In genomic region chr11:64765291-64765803, GRCh38 we compare ENCODE assay signal across 9 cellular contexts. TPM values are rescaled to one million over a fixed set of nuclear protein-coding genes. Genes with fewer than 3 reads are reported as not detected.
A peak's percentile ranks its signal among the peaks of the same experiment; 100 is the strongest.
DNase-seq lines count a peak whose midpoint lies in the region; ATAC-seq and TF ChIP-seq lines count a peak whose summit lies in the region.
"Had no signal": no experiment of that assay in that cellular context is flagged by ENCODE, and none has a peak within 500 bp of the region (broad histone marks: within the 10 kb centered on the region; RNA-seq: fewer than 3 reads in every experiment).

No MANE protein-coding gene starts in this region.

- no peak for ATAC-seq in GM19324 (IDR thresholded peaks at IDR 0.05; ENCODE audit: low FRiP score, unreplicated experiment)
- no peak for ATAC-seq in GM21367 (IDR thresholded peaks at IDR 0.05; ENCODE audit: unreplicated experiment)

- H3K27me3 ChIP-seq in Caco-2 (replicated peaks; ENCODE audit: control insufficient read depth, insufficient read depth, low read length): no peaks in the 10 kb centered on the region

- BruUV-seq in Caco-2 (replicated peaks; lab: Mats Ljungman, UMichigan): no TSS peak

- no peaks in the 10 kb centered on the region for H3K4me1 ChIP-seq in Caco-2

- POLR2A ChIA-PET in Caco-2 (lab: Charles Lee): interaction anchor here (0.9 kb wide), 1 partner anchor 13 kb away, joined by 3 read pairs; no protein-coding TSS in a partner anchor

- DNase-seq in Caco-2 (peak; percentile 43 to 48), chondrocyte (ENCODE audit: low spot score) (peak; percentile 64), nephron progenitor cell (peak; percentile 33), NCI-H2196 treated with DMSO at 0.1 percent for 48 hours (lab: John Stamatoyannopoulos, UW; ENCODE audit: unreplicated experiment) (no peak)
- DNase-seq: activated CD4-positive, alpha-beta T cell treated with anti-CD3 and anti-CD28 coated beads for 1 hour; NCI-H1694 had no signal

- H3K27me3 Mint-ChIP-seq in Caco-2 (ENCODE audit: insufficient read depth, unreplicated experiment): no peaks in the 10 kb centered on the region
- H3K27me3 Mint-ChIP-seq in IgD-negative memory B cell: peaks cover 3% of the 10 kb centered on the region
- H3K27me3 Mint-ChIP-seq in chondrocyte (ENCODE audit: low read depth): no peaks in the 10 kb centered on the region
- peaks cover 3% of the 10 kb centered on the region for H3K27me3 Mint-ChIP-seq in nephron progenitor cell (ENCODE audit: low read depth, poor library complexity)

- H3K4me3 Mint-ChIP-seq in Caco-2 (ENCODE audit: unreplicated experiment) (no peak overlapping the region), IgD-negative memory B cell (peak overlapping the region in 3 of 4 donors; percentile 89 to 93 (median 90)), chondrocyte (ENCODE audit: unreplicated experiment) (no peak overlapping the region), nephron progenitor cell (peak overlapping the region; percentile 44)

- intact Hi-C loops in Caco-2 (cut with micrococcal nuclease; ENCODE audit: unreplicated experiment): no loop called here

- H3K9me3 Mint-ChIP-seq in Caco-2 (ENCODE audit: unreplicated experiment) (no peaks in the 10 kb centered on the region), IgD-negative memory B cell (no peaks in the 10 kb centered on the region), chondrocyte (ENCODE audit: low read depth) (no peaks in the 10 kb centered on the region), nephron progenitor cell (no peaks in the 10 kb centered on the region)

- H3K36me3 ChIP-seq in Caco-2 (ENCODE audit: control insufficient read depth, insufficient read depth, low read length): peaks cover 32% of the 10 kb centered on the region

- H3K36me3 Mint-ChIP-seq in Caco-2 (ENCODE audit: insufficient read depth, unreplicated experiment): peaks cover 100% of the 10 kb centered on the region
- peaks cover 17% of the 10 kb centered on the region for H3K36me3 Mint-ChIP-seq in IgD-negative memory B cell
- H3K36me3 Mint-ChIP-seq in chondrocyte (ENCODE audit: low read depth): peaks cover 55% of the 10 kb centered on the region
- H3K36me3 Mint-ChIP-seq in nephron progenitor cell (ENCODE audit: low read depth): peaks cover 62% of the 10 kb centered on the region

- H3K27ac Mint-ChIP-seq in Caco-2 (ENCODE audit: unreplicated experiment): peak overlapping the region; percentile 19
- H3K27ac Mint-ChIP-seq in IgD-negative memory B cell: peak overlapping the region; percentile 95 to 99 (median 96)
- peak overlapping the region; percentile 36 for H3K27ac Mint-ChIP-seq in chondrocyte (ENCODE audit: unreplicated experiment)
- peak overlapping the region; percentile 64 for H3K27ac Mint-ChIP-seq in nephron progenitor cell

- CTCF ChIA-PET in Caco-2 (lab: Charles Lee): no interaction called here

- H3K4me1 Mint-ChIP-seq in Caco-2 (ENCODE audit: low read depth, unreplicated experiment) (no peaks in the 10 kb centered on the region), IgD-negative memory B cell (peaks cover 45 to 58% (median 50%) of the 10 kb centered on the region in 3 donors), chondrocyte (ENCODE audit: low read depth) (peaks cover 31% of the 10 kb centered on the region), nephron progenitor cell (peaks cover 89% of the 10 kb centered on the region)

- no peak overlapping the region for H3K4me3 ChIP-seq in Caco-2 (ENCODE audit: low read depth, low read length)

- TF ChIP-seq CTCF in Caco-2 (IDR thresholded peaks at IDR 0.05; ENCODE audit: insufficient read depth in 1 of 2, low read depth in 1 of 2, low read length in 1 of 2, severe bottlenecking in 1 of 2, unreplicated experiment in 1 of 2) (peak in 1 of 2 experiments; percentile 48), chondrocyte (IDR thresholded peaks at IDR 0.05) (peak; percentile 44), nephron progenitor cell (IDR thresholded peaks at IDR 0.05) (peak; percentile 23)

- no peaks in the 10 kb centered on the region for H3K9me3 ChIP-seq in Caco-2

RNA-seq across cellular contexts. Expression of gene PYGM, which starts 5.6 kb away (rescaled TPM):
- 0.51 and 1.4 TPM in 2 replicates for total RNA-seq in Caco-2 (2022)
- polyA plus RNA-seq in IgD-negative memory B cell: 2.0 TPM
- total RNA-seq in chondrocyte: 0.65 to 1.6 TPM (median 1.2 TPM) in 3 replicates

RNA-seq across cellular contexts. Expression of gene SF1, which starts 13.0 kb away (rescaled TPM):
- total RNA-seq in Caco-2 (2022) (359 and 386 TPM in 2 replicates), chondrocyte (183 to 198 TPM (median 190 TPM) in 3 replicates)
- polyA plus RNA-seq in IgD-negative memory B cell: 170 TPM

RNA-seq across cellular contexts. Expression of gene RASGRP2, which starts 21.4 kb away (rescaled TPM):
- total RNA-seq in Caco-2 (2022) (4.0 and 4.1 TPM in 2 replicates), chondrocyte (4.7 to 11.4 TPM (median 10.1 TPM) in 3 replicates)
- polyA plus RNA-seq in IgD-negative memory B cell: 350 TPM

RNA-seq across cellular contexts. Expression of gene MAP4K2, which starts 37.7 kb away (rescaled TPM):
- 16.8 and 21.4 TPM in 2 replicates for total RNA-seq in Caco-2 (2022)
- 68.1 TPM for polyA plus RNA-seq in IgD-negative memory B cell
- 11.3 to 17.8 TPM (median 13.4 TPM) in 3 replicates for total RNA-seq in chondrocyte

RNA-seq across cellular contexts. Expression of gene NRXN2, which starts 42.4 kb away (rescaled TPM):
- total RNA-seq in Caco-2 (2022) (6.5 and 7.6 TPM in 2 replicates), chondrocyte (1.1 to 3.0 TPM (median 1.8 TPM) in 3 replicates)
- not detected for polyA plus RNA-seq in IgD-negative memory B cell

Comparison
In these comparisons a context has a peak if more than half of its experiments do, and no peak if none do; other contexts are left out.
1. H3K27ac Mint-ChIP-seq: peak in every context shown above with its lines; median percentile 96 in IgD-negative memory B cell; 64 in nephron progenitor cell; 36 in chondrocyte; 19 in Caco-2.
2. H3K4me3 Mint-ChIP-seq: peak in IgD-negative memory B cell (3 of 4) and nephron progenitor cell (single experiment); none in Caco-2 (single experiment) and chondrocyte (single experiment).